ENCODE assay signal across 1 cellular context in genomic region chr12:45781080-45781479, GRCh38.
TF ChIP-seq lines count a peak whose summit lies in the region.

No MANE protein-coding gene starts in this region.

TF ChIP-seq in WTC11, 78 proteins besides CTCF, POLR2A, EP300 and RAD21 (continued from another document):
- TF ChIP-seq HMGXB4 (CRISPR knock-in tag; IDR thresholded peaks at IDR 0.05) (no peak), PRDM15 (CRISPR knock-in tag; IDR thresholded peaks at IDR 0.05) (no peak), SMAD3 (CRISPR knock-in tag; IDR thresholded peaks at IDR 0.05; ENCODE audit: borderline replicate concordance) (no peak)
TF ChIP-seq in WTC11: peak in this region for 0.
